ENCODE assay signal across 8 cellular contexts in genomic region chr4:41258783-41259182, GRCh38. TPM values are rescaled to one million over a fixed set of nuclear protein-coding genes. Genes with fewer than 3 reads are reported as not detected.
DNase-seq lines count a peak whose midpoint lies in the region; ATAC-seq, FAIRE-seq and TF ChIP-seq lines count a peak whose summit lies in the region.

No MANE protein-coding gene starts in this region.

- peak overlapping the region; percentile 8; the same call in 1 of the 2 replicates for H3K4me3 ChIP-seq in IMR-90 (ENCODE audit: insufficient read depth, low read depth, low read length)
- no peak overlapping the region for H3K4me3 ChIP-seq in skeletal muscle satellite cell (ENCODE audit: low read length)

- no peaks in the 10 kb centered on the region for H3K9me3 ChIP-seq in IMR-90 (ENCODE audit: control insufficient read depth, insufficient read depth, low read length)
- H3K9me3 ChIP-seq in skeletal muscle satellite cell (replicated peaks; ENCODE audit: low read length), result no peaks in the 10 kb centered on the region

- TF ChIP-seq CTCF in D721Med (IDR thresholded peaks at IDR 0.05; ENCODE audit: insufficient read depth, missing control alignments) (peak; percentile 51), IMR-90 (conservative IDR thresholded peaks at IDR 0.05; ENCODE audit: low read depth, low read length) (peak; percentile 58)

- H3K9ac ChIP-seq in IMR-90 (ENCODE audit: low read depth, low read length) (peak overlapping the region; percentile 64; the same call in 1 of the 2 replicates), skeletal muscle satellite cell (ENCODE audit: low read depth, low read length) (no peak overlapping the region)

- no peak overlapping the region for H4K91ac ChIP-seq in IMR-90 (ENCODE audit: insufficient read depth, low read depth, low read length)

- TF ChIP-seq POLR2A in IMR-90 (IDR thresholded peaks at IDR 0.05; ENCODE audit: low read depth, low read length), result peak; percentile 28; the same call in 1 of the 2 replicates

- H2BK5ac ChIP-seq in IMR-90 (ENCODE audit: low read depth, low read length, poor library complexity, severe bottlenecking), result peak overlapping the region; percentile 55

- no peak overlapping the region for H3K56ac ChIP-seq in IMR-90 (ENCODE audit: extremely low read depth, insufficient read depth, low read length)

- DNase-seq in D721Med (ENCODE audit: insufficient read length, low spot score) (no peak), IMR-90 (peak; percentile 86), T1000 (lab: John Stamatoyannopoulos, UW) (peak; percentile 13), left cardiac atrium (peak; percentile 31)
- DNase-seq in stimulated activated naive CD4-positive, alpha-beta T cell (lab: John Stamatoyannopoulos, UW), result no peak
- no peak for DNase-seq in activated CD4-positive, CD25-positive, alpha-beta regulatory T cell (lab: John Stamatoyannopoulos, UW)

- peak overlapping the region; percentile 67; the same call in 1 of the 2 replicates for H3K23ac ChIP-seq in IMR-90 (ENCODE audit: low read depth, low read length)

- peaks cover 32% of the 10 kb centered on the region for H3K36me3 ChIP-seq in IMR-90 (ENCODE audit: control insufficient read depth, insufficient read depth, low read length)
- peaks cover 34% of the 10 kb centered on the region for H3K36me3 ChIP-seq in skeletal muscle satellite cell (ENCODE audit: insufficient read depth, low read length)

- H3K27ac ChIP-seq in IMR-90 (ENCODE audit: insufficient read depth, low read length), result no peak overlapping the region; the same call in 1 of the 2 replicates

- no peak overlapping the region for H2AK9ac ChIP-seq in IMR-90 (replicated peaks; ENCODE audit: low read depth, low read length, poor library complexity)

- POLR2A ChIA-PET in IMR-90 (lab: Charles Lee; ENCODE audit: unreplicated experiment), result interaction anchor here (0.5 to 1.3 kb wide), 4 partner anchors 10 to 773 kb away, joined by 3 to 5 read pairs (median 4); no protein-coding TSS in a partner anchor

- peak; percentile 39 for ATAC-seq in IMR-90 (ENCODE audit: low read depth)
- no peak for ATAC-seq in left cardiac atrium
- ATAC-seq in GM18907 (IDR thresholded peaks at IDR 0.05; ENCODE audit: unreplicated experiment), result no peak

- TF ChIP-seq RAD21 in IMR-90 (IDR thresholded peaks at IDR 0.05; ENCODE audit: low read length), result peak; percentile 51

- peak; percentile 75 for FAIRE-seq in D721Med (lab: Jason Lieb, UNC)

- in situ Hi-C loops in IMR-90 (cut with MboI; ENCODE audit: low sequenced_read_pairs), result no loop called here

- H2BK15ac ChIP-seq in IMR-90 (ENCODE audit: low read depth, low read length), result no peak overlapping the region

- H3K4me2 ChIP-seq in IMR-90 (ENCODE audit: low read depth, low read length) (peak overlapping the region; percentile 82), skeletal muscle satellite cell (ENCODE audit: low read length) (peak overlapping the region; percentile 85)

- H2BK20ac ChIP-seq in IMR-90 (ENCODE audit: low read depth, low read length), result no peak overlapping the region

- no peak overlapping the region for H2AFZ ChIP-seq in IMR-90 (replicated peaks; ENCODE audit: low read length, poor library complexity)

- BruUV-seq in IMR-90 (replicated peaks; lab: Mats Ljungman, UMichigan), result TSS peak; percentile 61

- peaks cover 17 to 39% of the 10 kb centered on the region in 2 experiments for H3K79me1 ChIP-seq in IMR-90 (ENCODE audit: low read depth in 1 of 2, low read length in 2 of 2)

- WGBS in IMR-90 (ENCODE audit: extremely low coverage in 2 of 2, insufficient read length in 1 of 2), 2 experiments, result 83% methylated on average over 1 of the region's 5 CpGs; no CpG with 5 or more reads in 1 of the 2 experiments

- H4K20me1 ChIP-seq in IMR-90 (ENCODE audit: insufficient read depth, low read length), result peaks cover 28% of the 10 kb centered on the region; the same call in 1 of the 2 replicates

- H2AK5ac ChIP-seq in IMR-90 (ENCODE audit: low read depth, low read length), result no peak overlapping the region

- H3K27me3 ChIP-seq in IMR-90 (ENCODE audit: control insufficient read depth, insufficient read depth, low read length), result no peaks in the 10 kb centered on the region
- peaks cover 25% of the 10 kb centered on the region for H3K27me3 ChIP-seq in skeletal muscle satellite cell (ENCODE audit: control insufficient read depth, insufficient read depth, low read length)

- 0 out of 2 replicates have a peak overlapping the region, but pooled peaks have one; percentile 3 for H3K18ac ChIP-seq in IMR-90 (ENCODE audit: low read depth, low read length)

- no peak overlapping the region; the same call in 1 of the 2 replicates for H2BK120ac ChIP-seq in IMR-90 (ENCODE audit: low read depth, low read length)

- H3K4me1 ChIP-seq in IMR-90 (ENCODE audit: control insufficient read depth, insufficient read depth, low read length), result peaks cover 4% of the 10 kb centered on the region
- peaks cover 9% of the 10 kb centered on the region for H3K4me1 ChIP-seq in skeletal muscle satellite cell (ENCODE audit: control insufficient read depth, insufficient read depth, low read length)

- H3K14ac ChIP-seq in IMR-90 (replicated peaks; ENCODE audit: low read depth, low read length), result no peak overlapping the region

- H3K9me1 ChIP-seq in IMR-90 (ENCODE audit: insufficient read depth, low read length), result peaks cover 4% of the 10 kb centered on the region

- H4K5ac ChIP-seq in IMR-90 (ENCODE audit: low read depth, low read length), result peak overlapping the region; percentile 61; the same call in 1 of the 2 replicates

- dilution Hi-C loops in IMR-90 (cut with HindIII; ENCODE audit: low sequenced_read_pairs, unreplicated experiment), result no loop called here

- H3K4ac ChIP-seq in IMR-90 (ENCODE audit: low read depth, low read length), result peak overlapping the region; percentile 58; the same call in 1 of the 2 replicates

- intact Hi-C loops in IMR-90 (cut with micrococcal nuclease) (loop anchor here (5.0 to 10.0 kb wide), 2 partner anchors 281 to 524 kb away; no protein-coding TSS in a partner anchor), left cardiac atrium (cut with DNase I) (no loop called here)

- CTCF ChIA-PET in IMR-90 (lab: Yijun Ruan, JAX), result interaction anchor here (0.6 to 1.5 kb wide), 5 partner anchors 9 to 403 kb away, joined by 3 to 4 read pairs (median 3); no protein-coding TSS in a partner anchor

- H4K8ac ChIP-seq in IMR-90 (ENCODE audit: low read depth in 2 of 2, low read length in 2 of 2), result peak overlapping the region in 1 of 2 experiments; percentile 67; a peak in 1 of 4 replicates

TF ChIP-seq in IMR-90, 13 proteins besides CTCF, POLR2A, EP300 and RAD21:
- no peak for TF ChIP-seq FOS (IDR thresholded peaks at IDR 0.05; ENCODE audit: low read depth, low read length)
- peak; percentile 88 for TF ChIP-seq MAFK (IDR thresholded peaks at IDR 0.05; ENCODE audit: low read depth, low read length)
- no peak for TF ChIP-seq BHLHE40 (IDR thresholded peaks at IDR 0.05; ENCODE audit: low read depth, low read length)
- no peak for TF ChIP-seq SMC3 (IDR thresholded peaks at IDR 0.05; ENCODE audit: low read depth, low read length)
- TF ChIP-seq CEBPB (IDR thresholded peaks at IDR 0.05; ENCODE audit: low read depth, low read length), result no peak
- TF ChIP-seq, protein P1, sequence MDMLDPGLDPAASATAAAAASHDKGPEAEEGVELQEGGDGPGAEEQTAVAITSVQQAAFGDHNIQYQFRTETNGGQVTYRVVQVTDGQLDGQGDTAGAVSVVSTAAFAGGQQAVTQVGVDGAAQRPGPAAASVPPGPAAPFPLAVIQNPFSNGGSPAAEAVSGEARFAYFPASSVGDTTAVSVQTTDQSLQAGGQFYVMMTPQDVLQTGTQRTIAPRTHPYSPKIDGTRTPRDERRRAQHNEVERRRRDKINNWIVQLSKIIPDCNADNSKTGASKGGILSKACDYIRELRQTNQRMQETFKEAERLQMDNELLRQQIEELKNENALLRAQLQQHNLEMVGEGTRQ (IDR thresholded peaks at IDR 0.05; ENCODE audit: low read depth, low read length), result no peak
- no peak for TF ChIP-seq MAZ (IDR thresholded peaks at IDR 0.05; ENCODE audit: borderline replicate concordance, low read depth, low read length)
- peak; percentile 89 for TF ChIP-seq NFE2L2 (IDR thresholded peaks at IDR 0.05; ENCODE audit: low read depth, low read length)
- no peak for TF ChIP-seq RCOR1 (IDR thresholded peaks at IDR 0.05; ENCODE audit: insufficient replicate concordance, low read length)
- TF ChIP-seq RFX5 (IDR thresholded peaks at IDR 0.05; ENCODE audit: low read depth, low read length), result no peak
- peak; percentile 53; the same call in 1 of the 2 replicates for TF ChIP-seq MXI1 (IDR thresholded peaks at IDR 0.05; ENCODE audit: borderline replicate concordance, low read depth, low read length)
- TF ChIP-seq CHD1 (IDR thresholded peaks at IDR 0.05; ENCODE audit: low read depth, low read length), result no peak

RNA-seq across cellular contexts. Expression of gene UCHL1, which starts 2.1 kb away (rescaled TPM):
- 972 and 1,122 TPM in 2 replicates for total RNA-seq in IMR-90 (2012; rRNA removed)
- polyA plus RNA-seq in IMR-90 (2012; rRNA removed), result 1,796 and 2,118 TPM in 2 replicates
- polyA plus RNA-seq in IMR-90 (2012; cell fraction: cytosol; rRNA removed), result 1,744 and 2,681 TPM in 2 replicates
- polyA plus RNA-seq in IMR-90 (2012; cell fraction: nucleus; rRNA removed; ENCODE audit: low replicate concordance), result 2,128 and 5,164 TPM in 2 replicates
- total RNA-seq in left cardiac atrium, result 10 to 100 TPM; 23.1 to 26.4 TPM
- total RNA-seq in skeletal muscle satellite cell (2012; rRNA removed), result 238 and 295 TPM in 2 replicates

RNA-seq across cellular contexts. Expression of gene APBB2, which starts 44.4 kb away (rescaled TPM):
- total RNA-seq in IMR-90 (2012; rRNA removed) (64.7 and 75.5 TPM in 2 replicates), left cardiac atrium (10 to 100 TPM; 53.0 to 56.5 TPM)
- polyA plus RNA-seq in IMR-90 (2012; rRNA removed), result 41.1 and 47.9 TPM in 2 replicates
- polyA plus RNA-seq in IMR-90 (2012; cell fraction: cytosol; rRNA removed), result 21.2 and 27.8 TPM in 2 replicates
- polyA plus RNA-seq in IMR-90 (2012; cell fraction: nucleus; rRNA removed; ENCODE audit: low replicate concordance), result 50.5 and 115 TPM in 2 replicates
- total RNA-seq in skeletal muscle satellite cell (2012; rRNA removed), result 42.2 and 47.7 TPM in 2 replicates

Comparison
In these comparisons a context has a peak if more than half of its experiments do, and no peak if none do; other contexts are left out.
1. DNase-seq: peak in IMR-90 (single experiment), T1000 (single experiment) and left cardiac atrium (single experiment); none in D721Med (single experiment), stimulated activated naive CD4-positive, alpha-beta T cell (0 of 6) and activated CD4-positive, CD25-positive, alpha-beta regulatory T cell (0 of 4).
2. RNA of gene UCHL1, which starts 2.1 kb away (total RNA-seq): 972 to 1,122 TPM in IMR-90; 23.1 to 26.4 TPM in left cardiac atrium; every median in the first group is over 10 times any median in the second.